Comparison of ENCODE assay signal across 4 cellular contexts in the genomic region with DNA sequence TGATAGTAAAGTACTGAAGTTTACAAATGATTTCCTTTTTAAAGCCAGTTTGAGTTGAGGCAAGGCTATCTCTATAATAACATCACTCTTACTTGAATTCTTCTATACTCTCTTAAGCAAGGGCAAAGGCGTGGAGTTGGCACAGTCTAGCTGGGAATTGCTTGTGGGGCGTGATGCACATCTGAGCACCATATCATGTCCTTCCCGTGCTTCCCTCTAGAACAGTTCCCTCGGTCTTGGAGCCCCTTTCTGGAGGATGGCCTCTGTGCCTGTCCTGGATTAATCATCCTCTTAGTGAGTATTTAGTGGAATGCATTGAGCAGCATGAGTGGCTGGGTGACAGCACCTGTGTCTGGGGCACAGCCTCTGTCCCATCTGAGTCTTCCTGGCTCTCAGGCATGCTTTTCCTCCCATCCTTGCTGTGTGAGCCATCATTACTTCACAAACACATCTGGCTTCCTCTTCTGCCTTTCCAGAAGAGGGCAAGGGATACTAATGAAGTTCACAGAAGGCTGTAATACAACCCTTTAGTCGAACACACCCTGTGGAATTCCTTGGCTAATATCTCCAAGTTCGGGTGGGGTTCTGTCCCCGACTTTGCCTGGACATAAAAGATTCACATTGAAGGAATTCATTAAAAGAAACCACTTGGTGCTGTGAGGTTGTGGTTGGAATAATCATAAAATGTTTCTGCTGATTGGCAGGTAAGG.
"Had no signal": no experiment of that assay in that cellular context is flagged by ENCODE, and none has a peak within 500 bp of the region (broad histone marks: within the 10 kb centered on the region; RNA-seq: fewer than 3 reads in every experiment).

No MANE protein-coding gene starts in this region.

- H3K27ac Mint-ChIP-seq: GM23338, H9 had no signal

- H3K4me1 Mint-ChIP-seq: GM23338, H9, IgD-negative memory B cell had no signal

- H3K9me3 Mint-ChIP-seq: GM23338, IgD-negative memory B cell had no signal

- H3K4me2 ChIP-seq: GM23338 had no signal

- ATAC-seq: GM23338 had no signal

- H3K4me3 Mint-ChIP-seq: GM23338, H9, IgD-negative memory B cell had no signal

- H3K4me3 ChIP-seq: GM23338 had no signal

- DNase-seq: H9, HCEC 1CT had no signal

- H3K27me3 Mint-ChIP-seq: IgD-negative memory B cell had no signal

- H2AFZ ChIP-seq: GM23338 had no signal

- H3K36me3 Mint-ChIP-seq: IgD-negative memory B cell had no signal
